In genomic region chr11:69178819-69179482, GRCh38 we compare ENCODE assay signal across 26 cellular contexts. TPM values are rescaled to one million over a fixed set of nuclear protein-coding genes. Genes with fewer than 3 reads are reported as not detected.
DNase-seq lines count a peak whose midpoint lies in the region; ATAC-seq, FAIRE-seq and TF ChIP-seq lines count a peak whose summit lies in the region.
"Had no signal": no experiment of that assay in that cellular context is flagged by ENCODE, and none has a peak within 500 bp of the region (broad histone marks: within the 10 kb centered on the region; RNA-seq: fewer than 3 reads in every experiment).

No MANE protein-coding gene starts in this region.

- no peaks in the 10 kb centered on the region for H3K9me3 ChIP-seq in HepG2 (ENCODE audit: low read length)
- H3K9me3 ChIP-seq: upper lobe of right lung had no signal

- TF ChIP-seq CTCF in HepG2 (CRISPR knock-in tag; IDR thresholded peaks at IDR 0.05), result no peak
- TF ChIP-seq CTCF in GM20000 (IDR thresholded peaks at IDR 0.05; ENCODE audit: extremely low read depth, missing control alignments), result no peak

- WGBS in HepG2 (ENCODE audit: low lambda C conversion rate), result 14% methylated on average over 5 of the region's 9 CpGs

- in situ Hi-C loops in HepG2 (cut with HindIII; ENCODE audit: extremely low pct_ligation_motif_present, low pct_unique_long_range_greater_than_20kb), result no loop called here

- H3K4me3 ChIP-seq in HepG2 (replicated peaks in 1 of 3; ENCODE audit: insufficient read depth in 1 of 3, low read depth in 2 of 3, low read length in 3 of 3), result no peak overlapping the region
- H3K4me3 ChIP-seq: smooth muscle cell, upper lobe of right lung had no signal

- no peak overlapping the region for H3K9ac ChIP-seq in HepG2 (ENCODE audit: insufficient read depth, low read depth, low read length)

- DNase-seq in DMS153 (lab: John Stamatoyannopoulos, UW), result peak; percentile 80
- DNase-seq in HuH-7 (ENCODE audit: low spot score), result peak; percentile 85
- peak; percentile 72 for DNase-seq in NCI-H69 (lab: John Stamatoyannopoulos, UW)
- DNase-seq in HepG2 (ENCODE audit: low spot score), result no peak
- DNase-seq in GM19238 (ENCODE audit: insufficient read length, low spot score), result no peak
- no peak for DNase-seq in activated CD4-positive, alpha-beta T cell treated with anti-CD3 and anti-CD28 coated beads for 1 hour
- no peak for DNase-seq in GM20000 (ENCODE audit: low spot score)
- DNase-seq: activated CD8-positive, alpha-beta T cell treated with anti-CD3 and anti-CD28 coated beads, Interleukin-2, amount 10 ng/mL, durations not matched to agents 7 days and 5 days; activated effector memory CD4-positive, alpha-beta T cell treated with Interleukin-2 at 50 U/mL for 16 hours; activated naive CD8-positive, alpha-beta T cell treated with anti-CD3 and anti-CD28 coated beads, Interleukin-2, amount 10 ng/mL, durations not matched to agents 7 days and 5 days; activated T-cell treated with anti-CD3 and anti-CD28 coated beads for 4 hours; CD4-positive, CD25-positive, alpha-beta regulatory T cell; GDM1; HFFc6; NCI-H1930; NCI-H82; nucleus accumbens; substantia nigra; T-helper 1 cell; upper lobe of right lung had no signal

- peak; percentile 87 for ATAC-seq in HepG2
- ATAC-seq in HG03196 (IDR thresholded peaks at IDR 0.05; ENCODE audit: unreplicated experiment), result no peak
- ATAC-seq: activated CD8-positive, alpha-beta T cell treated with anti-CD3 and anti-CD28 coated beads, Interleukin-2, amount 10 ng/mL, durations not matched to agents 7 days and 5 days; upper lobe of right lung had no signal

- no peak for TF ChIP-seq POLR2A in HepG2 (IDR thresholded peaks at IDR 0.05; ENCODE audit: insufficient read depth in 1 of 2, low read depth in 2 of 2, low read length in 2 of 2)

- no peak for FAIRE-seq in HepG2 (lab: Jason Lieb, UNC)
- FAIRE-seq: endothelial cell of umbilical vein had no signal

- CTCF ChIA-PET in HepG2 (lab: Yijun Ruan, JAX; ENCODE audit: low intra/inter-chr PET ratio, low total read pairs), result no interaction called here

- peaks cover 2 to 21% of the 10 kb centered on the region in 2 experiments; a peak in 3 of 5 replicates for H3K27me3 ChIP-seq in HepG2 (ENCODE audit: control insufficient read depth in 1 of 2, insufficient read depth in 2 of 2, low read length in 2 of 2)
- H3K27me3 ChIP-seq: upper lobe of right lung had no signal

- H3K36me3 ChIP-seq in HepG2 (replicated peaks in 1 of 2; ENCODE audit: control insufficient read depth in 1 of 2, insufficient read depth in 2 of 2, low read length in 2 of 2), result no peaks in the 10 kb centered on the region
- H3K36me3 ChIP-seq: upper lobe of right lung had no signal

- intact Hi-C loops in HepG2 (cut with micrococcal nuclease; ENCODE audit: unreplicated experiment), result no loop called here

- no peak overlapping the region for H3K4me2 ChIP-seq in HepG2 (ENCODE audit: low read depth, low read length)
- H3K4me2 ChIP-seq: smooth muscle cell had no signal

- TF ChIP-seq RAD21 in HepG2 (CRISPR knock-in tag; IDR thresholded peaks at IDR 0.05), result no peak

- no peaks in the 10 kb centered on the region for H4K20me1 ChIP-seq in HepG2 (ENCODE audit: insufficient read depth, low read length)

- no peak for TF ChIP-seq EP300 in HepG2 (IDR thresholded peaks at IDR 0.05; ENCODE audit: low read depth in 2 of 2, low read length in 2 of 2)
- TF ChIP-seq EP300 in HepG2 (CRISPR knock-in tag; IDR thresholded peaks at IDR 0.05; ENCODE audit: borderline replicate concordance), result no peak

- no peak overlapping the region for H2AFZ ChIP-seq in HepG2 (ENCODE audit: low read length)

- POLR2A ChIA-PET in HepG2 (lab: Yijun Ruan, JAX), result no interaction called here

- no peak overlapping the region for H3K27ac ChIP-seq in HepG2 (ENCODE audit: extremely low read length, insufficient read depth, low read length)
- H3K27ac ChIP-seq: upper lobe of right lung had no signal

- no peaks in the 10 kb centered on the region for H3K79me2 ChIP-seq in HepG2 (ENCODE audit: insufficient read depth, low read length)

- BruUV-seq in HepG2 (replicated peaks; lab: Mats Ljungman, UMichigan), result no TSS peak

- H3K4me1 ChIP-seq in HepG2 (ENCODE audit: insufficient read depth, low read length), result peaks cover 31% of the 10 kb centered on the region
- H3K4me1 ChIP-seq: upper lobe of right lung had no signal

TF ChIP-seq in HepG2, 621 proteins besides CTCF, POLR2A, EP300 and RAD21 (continues in another document):
- TF ChIP-seq NFRKB (IDR thresholded peaks at IDR 0.05), result no peak
- TF ChIP-seq HDAC2 (CRISPR knock-in tag; IDR thresholded peaks at IDR 0.05), result no peak
- TF ChIP-seq TRIM22 (IDR thresholded peaks at IDR 0.05), result no peak
- TF ChIP-seq NFYB (CRISPR knock-in tag; IDR thresholded peaks at IDR 0.05), result no peak
- TF ChIP-seq PCBP2 (optimal IDR thresholded peaks at IDR 0.05; ENCODE audit: low read depth, low read length, poor library complexity, severe bottlenecking), result peak; percentile 37

RNA-seq across cellular contexts. Expression of gene SMIM38, which starts 23.2 kb away (rescaled TPM):
- 0.40 TPM in 1 of 2 replicates, not detected in the other for total RNA-seq in HepG2 (2016; rRNA removed; fragmentation: Illumina TruSeq; extraction: Trizol)
- 0.18 TPM in 1 of 2 replicates, not detected in the other for total RNA-seq in HepG2 (2016; cell fraction: cytosol; rRNA removed; fragmentation: Illumina TruSeq; extraction: Trizol; ENCODE audit: low read depth)
- 0.39 and 0.61 TPM in 2 replicates for total RNA-seq in HepG2 (2016; cell fraction: insoluble cytoplasmic fraction; rRNA removed; fragmentation: Illumina TruSeq; extraction: Trizol)
- total RNA-seq in HepG2 (2016; cell fraction: membrane; rRNA removed; fragmentation: Illumina TruSeq; extraction: Trizol), result 0.24 and 0.25 TPM in 2 replicates
- total RNA-seq in HepG2 (2016; cell fraction: nucleus; rRNA removed; fragmentation: Illumina TruSeq; extraction: Trizol), result 0.43 and 0.91 TPM in 2 replicates
- polyA plus RNA-seq in HepG2 (2011; rRNA removed), result 0.30 and 0.42 TPM in 2 replicates
- polyA plus RNA-seq in HepG2 (2011; cell fraction: cytosol; rRNA removed), result 0.12 and 0.32 TPM in 2 replicates
- 3.5 and 3.6 TPM in 2 replicates for polyA plus RNA-seq in HepG2 (2011; cell fraction: nucleus; rRNA removed)
- polyA plus RNA-seq in HepG2 (2012), result 0.39 and 0.67 TPM in 2 replicates
- polyA plus RNA-seq in HepG2 (2016; cell fraction: cytosol; fragmentation: Illumina TruSeq; extraction: Trizol; ENCODE audit: low read depth), result not detected in 2 replicates
- polyA plus RNA-seq in HepG2 (2016; cell fraction: insoluble cytoplasmic fraction; fragmentation: Illumina TruSeq; extraction: Trizol; ENCODE audit: low read depth), result 0.09 TPM in 1 of 2 replicates, not detected in the other
- polyA plus RNA-seq in HepG2 (2016; cell fraction: membrane; fragmentation: Illumina TruSeq; extraction: Trizol; ENCODE audit: low read depth), result not detected in 2 replicates
- 0.45 and 0.49 TPM in 2 replicates for polyA plus RNA-seq in HepG2 (2016; cell fraction: nucleus; fragmentation: Illumina TruSeq; extraction: Trizol; ENCODE audit: insufficient read depth, low read depth)
- polyA minus RNA-seq in HepG2 (2011; rRNA and poly(A)+ RNA removed; ENCODE audit: low replicate concordance), result 0.09 and 1.2 TPM in 2 replicates
- not detected in 2 replicates for polyA minus RNA-seq in HepG2 (2011; cell fraction: cytosol; rRNA and poly(A)+ RNA removed)
- polyA minus RNA-seq in HepG2 (2011; cell fraction: nucleus; rRNA and poly(A)+ RNA removed), result 1.4 and 2.1 TPM in 2 replicates
- total RNA-seq: endothelial cell of umbilical vein, glomerular endothelial cell, HFFc6, HT-29, kidney epithelial cell, upper lobe of right lung had no signal
- polyA plus RNA-seq: smooth muscle cell had no signal

Comparison
In these comparisons a context has a peak if more than half of its experiments do, and no peak if none do; other contexts are left out.
1. DNase-seq: peak in DMS153 (single experiment), HuH-7 (single experiment) and NCI-H69 (single experiment); none in HepG2 (single experiment), GM19238 (single experiment), activated CD4-positive, alpha-beta T cell treated with anti-CD3 and anti-CD28 coated beads for 1 hour (single experiment) and GM20000 (single experiment).